ENCODE assay signal across 8 cellular contexts in the genomic region with DNA sequence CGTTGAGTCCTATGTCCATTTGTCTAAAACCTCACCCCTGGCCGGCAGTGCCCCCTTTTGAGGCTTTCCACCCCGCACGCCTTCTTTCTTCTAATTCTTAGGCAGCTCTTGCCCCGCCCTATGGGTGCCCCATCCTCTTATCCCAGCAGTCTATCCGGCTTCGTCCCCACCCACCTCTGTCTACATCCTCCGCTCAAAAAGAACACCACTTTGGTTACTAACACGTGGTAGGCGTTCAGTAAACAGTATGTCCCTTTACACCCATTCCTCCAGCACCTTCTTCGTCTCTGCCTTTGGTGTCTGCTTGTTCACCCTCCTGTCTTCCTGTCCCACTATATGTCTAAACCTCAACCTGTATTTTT. TPM values are rescaled to one million over a fixed set of nuclear protein-coding genes. Genes with fewer than 3 reads are reported as not detected.
DNase-seq lines count a peak whose midpoint lies in the region; ATAC-seq and TF ChIP-seq lines count a peak whose summit lies in the region.

No MANE protein-coding gene starts in this region.

- in situ Hi-C loops in Panc1 (cut with HindIII; ENCODE audit: low pct_unique_long_range_greater_than_20kb, low sequenced_read_pairs), result no loop called here

- TF ChIP-seq CTCF in Panc1 (IDR thresholded peaks at IDR 0.05) (0 out of 2 replicates have a peak, but pooled peaks have one; percentile 11), esophagus muscularis mucosa (IDR thresholded peaks at IDR 0.05) (no peak), parathyroid adenoma (IDR thresholded peaks at IDR 0.05) (no peak)

- no peak overlapping the region for H3K27ac ChIP-seq in Panc1 (ENCODE audit: low read length)
- H3K27ac ChIP-seq in esophagus muscularis mucosa (replicated peaks in 1 of 4), result peak overlapping the region; percentile 56 to 78 (median 71)
- no peak overlapping the region for H3K27ac ChIP-seq in parathyroid adenoma

- TF ChIP-seq EP300 in esophagus muscularis mucosa (IDR thresholded peaks at IDR 0.05), result no peak

- H3K4me2 ChIP-seq in parathyroid adenoma (ENCODE audit: low read length), result no peak overlapping the region

- TF ChIP-seq POLR2A in esophagus muscularis mucosa (IDR thresholded peaks at IDR 0.05; ENCODE audit: low read depth), result no peak

- no peaks in the 10 kb centered on the region for H3K79me2 ChIP-seq in parathyroid adenoma

- ATAC-seq in Panc1, result peak; percentile 73
- no peak for ATAC-seq in HG03460 (IDR thresholded peaks at IDR 0.05; ENCODE audit: unreplicated experiment)
- no peak for ATAC-seq in HG03095 (IDR thresholded peaks at IDR 0.05; ENCODE audit: unreplicated experiment)

- H3K9ac ChIP-seq in ES-I3 (ENCODE audit: low read depth, low read length) (peak overlapping the region; percentile 62), parathyroid adenoma (no peak overlapping the region)

- WGBS in esophagus muscularis mucosa, result 47% methylated on average over 11 of the region's 11 CpGs

- H3K4me1 ChIP-seq in ES-I3 (ENCODE audit: insufficient read depth, low read length) (peaks cover 37% of the 10 kb centered on the region), Panc1 (ENCODE audit: control insufficient read depth, insufficient read depth, low read length) (peaks cover 5% of the 10 kb centered on the region; the same call in 1 of the 2 replicates), esophagus muscularis mucosa (peaks cover 14 to 26% (median 18%) of the 10 kb centered on the region in 4 donors), parathyroid adenoma (no peaks in the 10 kb centered on the region)

- CTCF ChIA-PET in Panc1 (lab: Charles Lee), result no interaction called here

- no TSS peak for BruUV-seq in Panc1 (replicated peaks; lab: Mats Ljungman, UMichigan)

- H3K27me3 ChIP-seq in Panc1 (ENCODE audit: control insufficient read depth, insufficient read depth, low read length), result no peaks in the 10 kb centered on the region
- peaks cover 0 to 3% (median 0%) of the 10 kb centered on the region in 4 donors for H3K27me3 ChIP-seq in esophagus muscularis mucosa
- H3K27me3 ChIP-seq in parathyroid adenoma (ENCODE audit: control insufficient read depth, insufficient read depth, low read length), result no peaks in the 10 kb centered on the region

- H3K4me3 ChIP-seq in Panc1 (ENCODE audit: low read depth in 2 of 2, low read length in 2 of 2), result peak overlapping the region; percentile 33 to 50
- peak overlapping the region; percentile 46 to 53 (median 48) for H3K4me3 ChIP-seq in esophagus muscularis mucosa
- no peak overlapping the region for H3K4me3 ChIP-seq in parathyroid adenoma (ENCODE audit: low read depth, low read length)

- intact Hi-C loops in Panc1 (cut with micrococcal nuclease; ENCODE audit: unreplicated experiment), result no loop called here
- intact Hi-C loops in esophagus muscularis mucosa (cut with DNase I), result no loop called here

- H3K9me3 ChIP-seq in ES-I3 (ENCODE audit: control insufficient read depth, insufficient read depth, low read length) (no peaks in the 10 kb centered on the region), Panc1 (ENCODE audit: control insufficient read depth, insufficient read depth, low read depth, low read length) (no peaks in the 10 kb centered on the region), esophagus muscularis mucosa (no peaks in the 10 kb centered on the region), parathyroid adenoma (ENCODE audit: control insufficient read depth, low read length) (no peaks in the 10 kb centered on the region)

- POLR2A ChIA-PET in Panc1 (lab: Charles Lee), result no interaction called here

- peak overlapping the region; percentile 50 for H2AFZ ChIP-seq in parathyroid adenoma

- no peak for DNase-seq in Panc1 (ENCODE audit: low read depth, low spot score)
- DNase-seq in esophagus muscularis mucosa (ENCODE audit: extremely low spot score), result peak; percentile 91
- DNase-seq in NCI-H69 (lab: John Stamatoyannopoulos, UW), result no peak
- DNase-seq in DMS 273 treated with DMSO at 0.1 percent for 48 hours (lab: John Stamatoyannopoulos, UW), result no peak

- H3K36me3 ChIP-seq in ES-I3 (ENCODE audit: insufficient read depth, low read length) (no peaks in the 10 kb centered on the region), Panc1 (ENCODE audit: control insufficient read depth, insufficient read depth, low read length) (no peaks in the 10 kb centered on the region), esophagus muscularis mucosa (no peaks in the 10 kb centered on the region), parathyroid adenoma (ENCODE audit: control insufficient read depth, insufficient read depth, low read length) (no peaks in the 10 kb centered on the region)

RNA-seq across cellular contexts. Expression of gene STARD8, which starts 39.2 kb away (rescaled TPM):
- total RNA-seq in Panc1 (2021; ENCODE audit: unreplicated experiment) (4.6 TPM), esophagus muscularis mucosa (10 to 100 TPM; 11.2 to 20.4 (median 11.4) TPM)
- polyA plus RNA-seq in Panc1 (2012; ENCODE audit: insufficient read length), result 2.7 TPM

Comparison
In these comparisons a context has a peak if more than half of its experiments do, and no peak if none do; other contexts are left out.
1. H3K27ac ChIP-seq: peak in esophagus muscularis mucosa (4 of 4); none in Panc1 (single experiment) and parathyroid adenoma (single experiment).